ENCODE assay signal across 1 cellular context in the genomic region with DNA sequence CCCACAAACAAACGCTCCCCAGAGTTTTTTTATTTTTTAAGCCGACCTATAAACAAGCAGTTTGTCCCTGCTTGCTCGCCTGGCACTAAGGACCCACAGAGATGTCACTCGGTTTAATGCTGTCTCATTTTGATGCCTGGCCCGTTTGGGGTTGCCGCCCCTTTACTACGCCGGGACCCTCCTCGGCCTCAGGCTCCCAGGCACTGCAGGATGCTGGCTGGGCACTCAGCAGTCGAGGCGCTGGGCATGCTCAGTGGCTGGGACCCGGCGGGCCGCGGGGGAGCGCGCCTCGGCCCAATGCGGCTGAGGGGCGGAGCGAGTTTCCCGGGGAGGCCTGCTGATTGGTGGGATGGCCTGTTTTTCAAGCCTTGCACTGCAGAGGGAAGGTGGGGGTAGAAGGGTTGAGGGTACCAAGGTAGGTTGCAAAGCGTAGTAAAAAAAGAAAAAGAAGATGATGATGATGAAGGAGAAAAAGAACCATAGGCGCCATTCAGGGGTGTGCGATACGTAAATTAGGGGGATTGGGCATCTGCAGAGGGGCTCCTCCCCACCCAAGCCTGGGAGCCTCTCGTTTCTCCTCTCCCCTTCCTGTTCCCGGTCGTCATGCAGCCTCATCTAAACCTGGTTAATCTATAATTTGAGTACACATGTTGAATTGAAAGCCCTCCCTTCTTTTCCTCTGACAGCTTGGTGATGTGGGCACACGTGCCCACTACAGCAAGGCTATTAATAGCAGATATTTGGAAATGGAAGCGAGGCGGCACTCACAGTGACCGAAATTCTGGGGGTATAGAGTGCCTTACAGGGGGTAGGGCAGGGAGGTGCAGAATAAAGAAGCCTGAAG.
TF ChIP-seq lines count a peak whose summit lies in the region.

No MANE protein-coding gene starts in this region.

TF ChIP-seq in HepG2, 621 proteins besides CTCF, POLR2A, EP300 and RAD21 (continued from another document and continues in another):
- TF ChIP-seq, protein P1, sequence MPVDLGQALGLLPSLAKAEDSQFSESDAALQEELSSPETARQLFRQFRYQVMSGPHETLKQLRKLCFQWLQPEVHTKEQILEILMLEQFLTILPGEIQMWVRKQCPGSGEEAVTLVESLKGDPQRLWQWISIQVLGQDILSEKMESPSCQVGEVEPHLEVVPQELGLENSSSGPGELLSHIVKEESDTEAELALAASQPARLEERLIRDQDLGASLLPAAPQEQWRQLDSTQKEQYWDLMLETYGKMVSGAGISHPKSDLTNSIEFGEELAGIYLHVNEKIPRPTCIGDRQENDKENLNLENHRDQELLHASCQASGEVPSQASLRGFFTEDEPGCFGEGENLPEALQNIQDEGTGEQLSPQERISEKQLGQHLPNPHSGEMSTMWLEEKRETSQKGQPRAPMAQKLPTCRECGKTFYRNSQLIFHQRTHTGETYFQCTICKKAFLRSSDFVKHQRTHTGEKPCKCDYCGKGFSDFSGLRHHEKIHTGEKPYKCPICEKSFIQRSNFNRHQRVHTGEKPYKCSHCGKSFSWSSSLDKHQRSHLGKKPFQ (CRISPR knock-in tag; IDR thresholded peaks at IDR 0.05; ENCODE audit: insufficient replicate concordance), result no peak
- TF ChIP-seq XRCC5 (optimal IDR thresholded peaks at IDR 0.05; ENCODE audit: low read length), result peak; percentile 51
- no peak for TF ChIP-seq MTA3 (CRISPR knock-in tag; IDR thresholded peaks at IDR 0.05)
- TF ChIP-seq THYN1 (CRISPR knock-in tag; IDR thresholded peaks at IDR 0.05; ENCODE audit: borderline replicate concordance, low read depth), result no peak
- peak; percentile 72; the same call in 1 of the 2 replicates for TF ChIP-seq ZNF879 (CRISPR knock-in tag; IDR thresholded peaks at IDR 0.05)
- no peak for TF ChIP-seq KLF15 (CRISPR knock-in tag; IDR thresholded peaks at IDR 0.05; ENCODE audit: borderline replicate concordance)
- TF ChIP-seq ZNF549 (CRISPR knock-in tag; IDR thresholded peaks at IDR 0.05), result no peak
- TF ChIP-seq ZEB1 (IDR thresholded peaks at IDR 0.05; ENCODE audit: insufficient replicate concordance, low read depth), result no peak
- TF ChIP-seq, protein P2, sequence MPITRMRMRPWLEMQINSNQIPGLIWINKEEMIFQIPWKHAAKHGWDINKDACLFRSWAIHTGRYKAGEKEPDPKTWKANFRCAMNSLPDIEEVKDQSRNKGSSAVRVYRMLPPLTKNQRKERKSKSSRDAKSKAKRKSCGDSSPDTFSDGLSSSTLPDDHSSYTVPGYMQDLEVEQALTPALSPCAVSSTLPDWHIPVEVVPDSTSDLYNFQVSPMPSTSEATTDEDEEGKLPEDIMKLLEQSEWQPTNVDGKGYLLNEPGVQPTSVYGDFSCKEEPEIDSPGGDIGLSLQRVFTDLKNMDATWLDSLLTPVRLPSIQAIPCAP (CRISPR knock-in tag; IDR thresholded peaks at IDR 0.05; ENCODE audit: low read depth), result no peak
- TF ChIP-seq FOXC1 (CRISPR knock-in tag; IDR thresholded peaks at IDR 0.05; ENCODE audit: borderline replicate concordance), result no peak
- TF ChIP-seq, protein P3, sequence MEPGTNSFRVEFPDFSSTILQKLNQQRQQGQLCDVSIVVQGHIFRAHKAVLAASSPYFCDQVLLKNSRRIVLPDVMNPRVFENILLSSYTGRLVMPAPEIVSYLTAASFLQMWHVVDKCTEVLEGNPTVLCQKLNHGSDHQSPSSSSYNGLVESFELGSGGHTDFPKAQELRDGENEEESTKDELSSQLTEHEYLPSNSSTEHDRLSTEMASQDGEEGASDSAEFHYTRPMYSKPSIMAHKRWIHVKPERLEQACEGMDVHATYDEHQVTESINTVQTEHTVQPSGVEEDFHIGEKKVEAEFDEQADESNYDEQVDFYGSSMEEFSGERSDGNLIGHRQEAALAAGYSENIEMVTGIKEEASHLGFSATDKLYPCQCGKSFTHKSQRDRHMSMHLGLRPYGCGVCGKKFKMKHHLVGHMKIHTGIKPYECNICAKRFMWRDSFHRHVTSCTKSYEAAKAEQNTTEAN (CRISPR knock-in tag; conservative IDR thresholded peaks at IDR 0.05), result no peak
- no peak for TF ChIP-seq ZNF33A (CRISPR knock-in tag; IDR thresholded peaks at IDR 0.05; ENCODE audit: borderline replicate concordance)
- TF ChIP-seq SNAPC2 (CRISPR knock-in tag; IDR thresholded peaks at IDR 0.05), result no peak
- TF ChIP-seq, protein P4, sequence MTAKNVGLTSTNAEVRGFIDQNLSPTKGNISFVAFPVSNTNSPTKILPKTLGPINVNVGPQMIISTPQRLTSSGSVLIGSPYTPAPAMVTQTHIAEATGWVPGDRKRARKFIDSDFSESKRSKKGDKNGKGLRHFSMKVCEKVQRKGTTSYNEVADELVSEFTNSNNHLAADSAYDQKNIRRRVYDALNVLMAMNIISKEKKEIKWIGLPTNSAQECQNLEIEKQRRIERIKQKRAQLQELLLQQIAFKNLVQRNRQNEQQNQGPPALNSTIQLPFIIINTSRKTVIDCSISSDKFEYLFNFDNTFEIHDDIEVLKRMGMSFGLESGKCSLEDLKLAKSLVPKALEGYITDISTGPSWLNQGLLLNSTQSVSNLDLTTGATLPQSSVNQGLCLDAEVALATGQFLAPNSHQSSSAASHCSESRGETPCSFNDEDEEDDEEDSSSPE (CRISPR knock-in tag; IDR thresholded peaks at IDR 0.05), result peak; percentile 15; the same call in 1 of the 2 replicates
- TF ChIP-seq, protein P5, sequence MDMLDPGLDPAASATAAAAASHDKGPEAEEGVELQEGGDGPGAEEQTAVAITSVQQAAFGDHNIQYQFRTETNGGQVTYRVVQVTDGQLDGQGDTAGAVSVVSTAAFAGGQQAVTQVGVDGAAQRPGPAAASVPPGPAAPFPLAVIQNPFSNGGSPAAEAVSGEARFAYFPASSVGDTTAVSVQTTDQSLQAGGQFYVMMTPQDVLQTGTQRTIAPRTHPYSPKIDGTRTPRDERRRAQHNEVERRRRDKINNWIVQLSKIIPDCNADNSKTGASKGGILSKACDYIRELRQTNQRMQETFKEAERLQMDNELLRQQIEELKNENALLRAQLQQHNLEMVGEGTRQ (IDR thresholded peaks at IDR 0.05; ENCODE audit: low read depth, low read length), result peak; percentile 48; the same call in 1 of the 2 replicates
- TF ChIP-seq, protein P5 (CRISPR knock-in tag; IDR thresholded peaks at IDR 0.05; ENCODE audit: borderline replicate concordance), result peak; percentile 55; the same call in 1 of the 2 replicates
- TF ChIP-seq, protein P6, sequence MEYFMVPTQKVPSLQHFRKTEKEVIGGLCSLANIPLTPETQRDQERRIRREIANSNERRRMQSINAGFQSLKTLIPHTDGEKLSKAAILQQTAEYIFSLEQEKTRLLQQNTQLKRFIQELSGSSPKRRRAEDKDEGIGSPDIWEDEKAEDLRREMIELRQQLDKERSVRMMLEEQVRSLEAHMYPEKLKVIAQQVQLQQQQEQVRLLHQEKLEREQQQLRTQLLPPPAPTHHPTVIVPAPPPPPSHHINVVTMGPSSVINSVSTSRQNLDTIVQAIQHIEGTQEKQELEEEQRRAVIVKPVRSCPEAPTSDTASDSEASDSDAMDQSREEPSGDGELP (IDR thresholded peaks at IDR 0.05; ENCODE audit: borderline replicate concordance, low read depth), result no peak
- TF ChIP-seq CAMTA2 (CRISPR knock-in tag; IDR thresholded peaks at IDR 0.05; ENCODE audit: borderline replicate concordance), result no peak
- no peak for TF ChIP-seq NFATC3 (CRISPR knock-in tag; IDR thresholded peaks at IDR 0.05)
- no peak for TF ChIP-seq ZNF264 (CRISPR knock-in tag; IDR thresholded peaks at IDR 0.05)
- no peak for TF ChIP-seq ELF3 (CRISPR knock-in tag; IDR thresholded peaks at IDR 0.05)
- TF ChIP-seq POLR2AphosphoS2 (IDR thresholded peaks at IDR 0.05; ENCODE audit: low read depth, low read length), result no peak
- TF ChIP-seq JUND (CRISPR knock-in tag; IDR thresholded peaks at IDR 0.05), result no peak
- TF ChIP-seq SRF (IDR thresholded peaks at IDR 0.05; ENCODE audit: low read depth, low read length), result no peak
- TF ChIP-seq, protein P7, sequence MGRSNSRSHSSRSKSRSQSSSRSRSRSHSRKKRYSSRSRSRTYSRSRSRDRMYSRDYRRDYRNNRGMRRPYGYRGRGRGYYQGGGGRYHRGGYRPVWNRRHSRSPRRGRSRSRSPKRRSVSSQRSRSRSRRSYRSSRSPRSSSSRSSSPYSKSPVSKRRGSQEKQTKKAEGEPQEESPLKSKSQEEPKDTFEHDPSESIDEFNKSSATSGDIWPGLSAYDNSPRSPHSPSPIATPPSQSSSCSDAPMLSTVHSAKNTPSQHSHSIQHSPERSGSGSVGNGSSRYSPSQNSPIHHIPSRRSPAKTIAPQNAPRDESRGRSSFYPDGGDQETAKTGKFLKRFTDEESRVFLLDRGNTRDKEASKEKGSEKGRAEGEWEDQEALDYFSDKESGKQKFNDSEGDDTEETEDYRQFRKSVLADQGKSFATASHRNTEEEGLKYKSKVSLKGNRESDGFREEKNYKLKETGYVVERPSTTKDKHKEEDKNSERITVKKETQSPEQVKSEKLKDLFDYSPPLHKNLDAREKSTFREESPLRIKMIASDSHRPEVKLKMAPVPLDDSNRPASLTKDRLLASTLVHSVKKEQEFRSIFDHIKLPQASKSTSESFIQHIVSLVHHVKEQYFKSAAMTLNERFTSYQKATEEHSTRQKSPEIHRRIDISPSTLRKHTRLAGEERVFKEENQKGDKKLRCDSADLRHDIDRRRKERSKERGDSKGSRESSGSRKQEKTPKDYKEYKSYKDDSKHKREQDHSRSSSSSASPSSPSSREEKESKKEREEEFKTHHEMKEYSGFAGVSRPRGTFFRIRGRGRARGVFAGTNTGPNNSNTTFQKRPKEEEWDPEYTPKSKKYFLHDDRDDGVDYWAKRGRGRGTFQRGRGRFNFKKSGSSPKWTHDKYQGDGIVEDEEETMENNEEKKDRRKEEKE (IDR thresholded peaks at IDR 0.05), result no peak
- TF ChIP-seq, protein P8, sequence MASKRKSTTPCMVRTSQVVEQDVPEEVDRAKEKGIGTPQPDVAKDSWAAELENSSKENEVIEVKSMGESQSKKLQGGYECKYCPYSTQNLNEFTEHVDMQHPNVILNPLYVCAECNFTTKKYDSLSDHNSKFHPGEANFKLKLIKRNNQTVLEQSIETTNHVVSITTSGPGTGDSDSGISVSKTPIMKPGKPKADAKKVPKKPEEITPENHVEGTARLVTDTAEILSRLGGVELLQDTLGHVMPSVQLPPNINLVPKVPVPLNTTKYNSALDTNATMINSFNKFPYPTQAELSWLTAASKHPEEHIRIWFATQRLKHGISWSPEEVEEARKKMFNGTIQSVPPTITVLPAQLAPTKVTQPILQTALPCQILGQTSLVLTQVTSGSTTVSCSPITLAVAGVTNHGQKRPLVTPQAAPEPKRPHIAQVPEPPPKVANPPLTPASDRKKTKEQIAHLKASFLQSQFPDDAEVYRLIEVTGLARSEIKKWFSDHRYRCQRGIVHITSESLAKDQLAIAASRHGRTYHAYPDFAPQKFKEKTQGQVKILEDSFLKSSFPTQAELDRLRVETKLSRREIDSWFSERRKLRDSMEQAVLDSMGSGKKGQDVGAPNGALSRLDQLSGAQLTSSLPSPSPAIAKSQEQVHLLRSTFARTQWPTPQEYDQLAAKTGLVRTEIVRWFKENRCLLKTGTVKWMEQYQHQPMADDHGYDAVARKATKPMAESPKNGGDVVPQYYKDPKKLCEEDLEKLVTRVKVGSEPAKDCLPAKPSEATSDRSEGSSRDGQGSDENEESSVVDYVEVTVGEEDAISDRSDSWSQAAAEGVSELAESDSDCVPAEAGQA (IDR thresholded peaks at IDR 0.05; ENCODE audit: low read depth), result no peak
- TF ChIP-seq, protein P8 (CRISPR knock-in tag; IDR thresholded peaks at IDR 0.05; ENCODE audit: borderline replicate concordance), result no peak; the same call in 1 of the 2 replicates
- TF ChIP-seq ZSCAN12 (CRISPR knock-in tag; IDR thresholded peaks at IDR 0.05), result no peak
- TF ChIP-seq ZNF572 (CRISPR knock-in tag; IDR thresholded peaks at IDR 0.05), result peak; percentile 87; the same call in 1 of the 2 replicates
- TF ChIP-seq, protein P9, sequence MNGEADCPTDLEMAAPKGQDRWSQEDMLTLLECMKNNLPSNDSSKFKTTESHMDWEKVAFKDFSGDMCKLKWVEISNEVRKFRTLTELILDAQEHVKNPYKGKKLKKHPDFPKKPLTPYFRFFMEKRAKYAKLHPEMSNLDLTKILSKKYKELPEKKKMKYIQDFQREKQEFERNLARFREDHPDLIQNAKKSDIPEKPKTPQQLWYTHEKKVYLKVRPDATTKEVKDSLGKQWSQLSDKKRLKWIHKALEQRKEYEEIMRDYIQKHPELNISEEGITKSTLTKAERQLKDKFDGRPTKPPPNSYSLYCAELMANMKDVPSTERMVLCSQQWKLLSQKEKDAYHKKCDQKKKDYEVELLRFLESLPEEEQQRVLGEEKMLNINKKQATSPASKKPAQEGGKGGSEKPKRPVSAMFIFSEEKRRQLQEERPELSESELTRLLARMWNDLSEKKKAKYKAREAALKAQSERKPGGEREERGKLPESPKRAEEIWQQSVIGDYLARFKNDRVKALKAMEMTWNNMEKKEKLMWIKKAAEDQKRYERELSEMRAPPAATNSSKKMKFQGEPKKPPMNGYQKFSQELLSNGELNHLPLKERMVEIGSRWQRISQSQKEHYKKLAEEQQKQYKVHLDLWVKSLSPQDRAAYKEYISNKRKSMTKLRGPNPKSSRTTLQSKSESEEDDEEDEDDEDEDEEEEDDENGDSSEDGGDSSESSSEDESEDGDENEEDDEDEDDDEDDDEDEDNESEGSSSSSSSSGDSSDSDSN (CRISPR knock-in tag; IDR thresholded peaks at IDR 0.05), result no peak; the same call in 1 of the 2 replicates
